Comparison of ENCODE assay signal across 7 cellular contexts in genomic region chr14:20652996-20653975, GRCh38. TPM values are rescaled to one million over a fixed set of nuclear protein-coding genes. Genes with fewer than 3 reads are reported as not detected.
DNase-seq lines count a peak whose midpoint lies in the region; ATAC-seq, FAIRE-seq and TF ChIP-seq lines count a peak whose summit lies in the region.

No MANE protein-coding gene starts in this region.

- H3K36me3 Mint-ChIP-seq in central memory CD8-positive, alpha-beta T cell (ENCODE audit: insufficient read depth): peaks cover 9% of the 10 kb centered on the region
- no peaks in the 10 kb centered on the region for H3K36me3 Mint-ChIP-seq in neural progenitor cell

- TF ChIP-seq CTCF in RWPE1 (conservative IDR thresholded peaks at IDR 0.05; ENCODE audit: low read depth) (no peak), neural progenitor cell (IDR thresholded peaks at IDR 0.05) (no peak)

- CTCF ChIA-PET in RWPE1 (lab: Yijun Ruan, JAX): interaction anchor here (0.7 kb wide), 1 partner anchor 10 kb away, joined by 3 read pairs; no protein-coding TSS in a partner anchor

- POLR2A ChIA-PET in RWPE1 (lab: Yijun Ruan, JAX; ENCODE audit: low non-redundant PET): no interaction called here

- H3K79me2 ChIP-seq in neural progenitor cell (ENCODE audit: low read depth): no peaks in the 10 kb centered on the region

- H3K9me3 Mint-ChIP-seq in central memory CD8-positive, alpha-beta T cell: no peaks in the 10 kb centered on the region
- H3K9me3 Mint-ChIP-seq in neural progenitor cell: peaks cover 7% of the 10 kb centered on the region

- DNase-seq in RWPE1 (ENCODE audit: low spot score) (peak; percentile 46), neural progenitor cell (ENCODE audit: low spot score) (peak; percentile 85), small intestine (no peak)
- peak in 1 of 2 donors; percentile 36 for DNase-seq in central memory CD8-positive, alpha-beta T cell (ENCODE audit: low spot score in 2 of 2)

- H2AFZ ChIP-seq in neural progenitor cell (replicated peaks): peak overlapping the region; percentile 71

- H3K4me3 Mint-ChIP-seq in central memory CD8-positive, alpha-beta T cell: peak overlapping the region; percentile 41
- H3K4me3 Mint-ChIP-seq in neural progenitor cell: peak overlapping the region; percentile 88

- H4K20me1 ChIP-seq in neural progenitor cell (ENCODE audit: low read depth): peaks cover 3% of the 10 kb centered on the region

- ATAC-seq in GM21723 (IDR thresholded peaks at IDR 0.05; ENCODE audit: unreplicated experiment) (peak; percentile 79), HG03039 (IDR thresholded peaks at IDR 0.05; ENCODE audit: unreplicated experiment) (no peak), HG02623 (IDR thresholded peaks at IDR 0.05; ENCODE audit: unreplicated experiment) (no peak)
- ATAC-seq in central memory CD8-positive, alpha-beta T cell (replicated peaks; ENCODE audit: extremely low read depth, poor library complexity, severe bottlenecking): peak; percentile 46

- H3K4me3 ChIP-seq in neural progenitor cell: peak overlapping the region; percentile 64
- no peak overlapping the region for H3K4me3 ChIP-seq in small intestine (ENCODE audit: low read depth in 1 of 2, low read length in 2 of 2)

- peaks cover 32% of the 10 kb centered on the region for H3K4me1 Mint-ChIP-seq in central memory CD8-positive, alpha-beta T cell
- H3K4me1 Mint-ChIP-seq in neural progenitor cell: peaks cover 8% of the 10 kb centered on the region

- no peaks in the 10 kb centered on the region for H3F3A ChIP-seq in neural progenitor cell (ENCODE audit: low read depth)

- H3K9me3 ChIP-seq in neural progenitor cell (ENCODE audit: low read depth) (no peaks in the 10 kb centered on the region), small intestine (ENCODE audit: control insufficient read depth, low read depth) (no peaks in the 10 kb centered on the region)

- FAIRE-seq in small intestine (lab: Jason Lieb, UNC): no peak

- 5 to 34% (median 27%) methylated on average over 36 to 39 of the region's 39 CpGs for WGBS in small intestine, 3 donors

- no peaks in the 10 kb centered on the region for H3K4me1 ChIP-seq in neural progenitor cell
- peaks cover 0 to 9% of the 10 kb centered on the region in 2 donors for H3K4me1 ChIP-seq in small intestine (ENCODE audit: control insufficient read depth in 2 of 2, insufficient read depth in 1 of 2, low read depth in 1 of 2, low read length in 1 of 2)

- no peak overlapping the region for H3K9ac ChIP-seq in neural progenitor cell

- H3K27ac ChIP-seq in RWPE1: no peak overlapping the region
- no peak overlapping the region for H3K27ac ChIP-seq in neural progenitor cell
- H3K27ac ChIP-seq in small intestine (ENCODE audit: low read depth in 1 of 2, low read length in 1 of 2): no peak overlapping the region

- H3K4me2 ChIP-seq in neural progenitor cell: peak overlapping the region; percentile 81

- H3K27me3 Mint-ChIP-seq in central memory CD8-positive, alpha-beta T cell: peaks cover 81% of the 10 kb centered on the region
- H3K27me3 Mint-ChIP-seq in neural progenitor cell (ENCODE audit: insufficient read depth, low read depth): peaks cover 51% of the 10 kb centered on the region

- H3K27me3 ChIP-seq in neural progenitor cell (peaks cover 73% of the 10 kb centered on the region), small intestine (ENCODE audit: control insufficient read depth in 2 of 2, insufficient read depth in 2 of 2, low read length in 2 of 2) (peaks cover 0 to 9% of the 10 kb centered on the region in 2 donors)

- H3K27ac Mint-ChIP-seq in central memory CD8-positive, alpha-beta T cell (ENCODE audit: low read depth): peak overlapping the region; percentile 23
- H3K27ac Mint-ChIP-seq in neural progenitor cell: peak overlapping the region; percentile 83

- no peaks in the 10 kb centered on the region for H3K36me3 ChIP-seq in neural progenitor cell
- H3K36me3 ChIP-seq in small intestine (ENCODE audit: control insufficient read depth in 2 of 2, insufficient read depth in 2 of 2, low read length in 2 of 2): no peaks in the 10 kb centered on the region

RNA-seq across cellular contexts. Expression of gene OR6S1, which starts 11.8 kb away (rescaled TPM):
- not detected in 2 replicates for total RNA-seq in neural progenitor cell (ENCODE audit: low replicate concordance)
- polyA plus RNA-seq in small intestine: not detected

RNA-seq across cellular contexts. Expression of gene RNASE4, which starts 31.1 kb away (rescaled TPM):
- 2.0 and 2.1 TPM in 2 replicates for total RNA-seq in neural progenitor cell (ENCODE audit: low replicate concordance)
- 10 to 100 TPM in 2 of 3 donors, 1 to 10 TPM in 1; 8.1 to 44.2 (median 18.1) TPM for polyA plus RNA-seq in small intestine

RNA-seq across cellular contexts. Expression of gene ANG, which starts 35.3 kb away (rescaled TPM):
- total RNA-seq in neural progenitor cell (ENCODE audit: low replicate concordance): 0.99 TPM in 1 of 2 replicates, not detected in the other
- polyA plus RNA-seq in small intestine: 10 to 100 TPM; 13.4 to 24.9 (median 16.8) TPM

Comparison
In these comparisons a context has a peak if more than half of its experiments do, and no peak if none do; other contexts are left out.
1. ATAC-seq: peak in GM21723 (single experiment) and central memory CD8-positive, alpha-beta T cell (single experiment); none in HG03039 (single experiment) and HG02623 (single experiment).